In genomic region chr5:137751869-137752491, GRCh38 we compare ENCODE assay signal across 8 cellular contexts. TPM values are rescaled to one million over a fixed set of nuclear protein-coding genes. Genes with fewer than 3 reads are reported as not detected.
DNase-seq lines count a peak whose midpoint lies in the region; ATAC-seq and TF ChIP-seq lines count a peak whose summit lies in the region.

No MANE protein-coding gene starts in this region.

- peak overlapping the region; percentile 100 for H3K27ac Mint-ChIP-seq in activated naive CD8-positive, alpha-beta T cell

- H3K27me3 Mint-ChIP-seq in activated naive CD8-positive, alpha-beta T cell, result no peaks in the 10 kb centered on the region

- no peak for ATAC-seq in GM19455 (IDR thresholded peaks at IDR 0.05; ENCODE audit: unreplicated experiment)

- WGBS in hepatocyte (ENCODE audit: low lambda C conversion rate, missing lambda C conversion rate), result under 1% methylated on average over 7 of the region's 7 CpGs

- H3K4me3 ChIP-seq in AG10803 (ENCODE audit: low read length), result peak overlapping the region; percentile 97
- H3K4me3 ChIP-seq in hepatocyte, result peak overlapping the region; percentile 84
- H3K4me3 ChIP-seq in skeletal muscle cell (ENCODE audit: low read depth, low read length), result peak overlapping the region; percentile 95

- no peaks in the 10 kb centered on the region for H3K9me3 Mint-ChIP-seq in activated naive CD8-positive, alpha-beta T cell (ENCODE audit: low read depth)

- H3K4me2 ChIP-seq in hepatocyte, result peak overlapping the region; percentile 87

- no peak overlapping the region for H2AFZ ChIP-seq in hepatocyte

- H4K20me1 ChIP-seq in hepatocyte (ENCODE audit: insufficient read depth, poor library complexity, severe bottlenecking), result peaks cover 54% of the 10 kb centered on the region

- H3K79me2 ChIP-seq in hepatocyte, result peaks cover 57% of the 10 kb centered on the region

- DNase-seq in AG10803 (ENCODE audit: low read depth), result peak; percentile 89
- DNase-seq in GM10266 (ENCODE audit: extremely low spot score), result no peak
- DNase-seq in NCI-H2196 (lab: John Stamatoyannopoulos, UW; ENCODE audit: unreplicated experiment), result peak; percentile 56
- DNase-seq in hepatocyte (ENCODE audit: low spot score), result peak; percentile 76
- no peak for DNase-seq in skeletal muscle cell (ENCODE audit: low read depth)
- DNase-seq in 8988T, result no peak

- peak overlapping the region; percentile 98 for H3K4me3 Mint-ChIP-seq in activated naive CD8-positive, alpha-beta T cell

- H3K27me3 ChIP-seq in hepatocyte, result no peaks in the 10 kb centered on the region

- no peaks in the 10 kb centered on the region for H3K9me2 ChIP-seq in hepatocyte (replicated peaks; ENCODE audit: insufficient read depth)

- H3K9me3 ChIP-seq in hepatocyte (ENCODE audit: low read depth), result no peaks in the 10 kb centered on the region

- H3K27ac ChIP-seq in hepatocyte, result peak overlapping the region; percentile 97

- peak; percentile 90 for TF ChIP-seq CTCF in AG10803 (conservative IDR thresholded peaks at IDR 0.05; ENCODE audit: low read length)
- peak; percentile 84 for TF ChIP-seq CTCF in GM10266 (IDR thresholded peaks at IDR 0.05; ENCODE audit: control insufficient read depth, insufficient read depth, low read depth, missing control alignments)
- peak; percentile 85 for TF ChIP-seq CTCF in hepatocyte (IDR thresholded peaks at IDR 0.05; ENCODE audit: poor library complexity)

- H3K4me1 Mint-ChIP-seq in activated naive CD8-positive, alpha-beta T cell (ENCODE audit: low read depth), result peaks cover 32% of the 10 kb centered on the region

- H3K36me3 Mint-ChIP-seq in activated naive CD8-positive, alpha-beta T cell, result peaks cover 16% of the 10 kb centered on the region

- H3K36me3 ChIP-seq in hepatocyte (replicated peaks; ENCODE audit: insufficient read depth, low read depth), result no peaks in the 10 kb centered on the region

- peaks cover 28% of the 10 kb centered on the region for H3K4me1 ChIP-seq in hepatocyte (ENCODE audit: insufficient read depth)

RNA-seq across cellular contexts. Expression of gene HNRNPA0, which starts 2.2 kb away (rescaled TPM):
- total RNA-seq in hepatocyte, result 25.9 and 30.8 TPM in 2 replicates
- polyA plus RNA-seq in hepatocyte, result 13.1 and 15.8 TPM in 2 replicates

RNA-seq across cellular contexts. Expression of gene KLHL3, which starts 16.1 kb away (rescaled TPM):
- total RNA-seq in hepatocyte, result 4.0 and 5.3 TPM in 2 replicates
- polyA plus RNA-seq in hepatocyte, result 1.4 and 3.3 TPM in 2 replicates

Comparison
In these comparisons a context has a peak if more than half of its experiments do, and no peak if none do; other contexts are left out.
1. DNase-seq: peak in AG10803 (single experiment), NCI-H2196 (single experiment) and hepatocyte (single experiment); none in GM10266 (single experiment), skeletal muscle cell (single experiment) and 8988T (single experiment).
2. Peak in every context shown above with its lines, with median percentiles within 50 percentile points of each other: H3K4me3 ChIP-seq and CTCF ChIP-seq.